ENCODE assay signal across 17 cellular contexts in genomic region chr9:114900937-114901802, GRCh38. TPM values are rescaled to one million over a fixed set of nuclear protein-coding genes. Genes with fewer than 3 reads are reported as not detected.
DNase-seq lines count a peak whose midpoint lies in the region.
"Had no signal": no experiment of that assay in that cellular context is flagged by ENCODE, and none has a peak within 500 bp of the region (broad histone marks: within the 10 kb centered on the region; RNA-seq: fewer than 3 reads in every experiment).

No MANE protein-coding gene starts in this region.

- H3K4me3 Mint-ChIP-seq in activated naive CD4-positive, alpha-beta T cell treated with anti-CD3 and anti-CD28 coated beads for 36 hours: no peak overlapping the region
- H3K4me3 Mint-ChIP-seq: WTC11 had no signal

- peak overlapping the region; percentile 67 for H3K27ac Mint-ChIP-seq in activated naive CD4-positive, alpha-beta T cell treated with anti-CD3 and anti-CD28 coated beads for 36 hours
- H3K27ac Mint-ChIP-seq: WTC11 had no signal

- H3K27me3 ChIP-seq in skeletal muscle satellite cell (ENCODE audit: control insufficient read depth, insufficient read depth, low read length): no peaks in the 10 kb centered on the region
- H3K27me3 ChIP-seq: uterus had no signal

- H3K9me3 ChIP-seq in skeletal muscle satellite cell (replicated peaks; ENCODE audit: low read length): no peaks in the 10 kb centered on the region
- H3K9me3 ChIP-seq: uterus had no signal

- H3K27me3 Mint-ChIP-seq in activated naive CD4-positive, alpha-beta T cell treated with anti-CD3 and anti-CD28 coated beads for 36 hours (ENCODE audit: low read depth): no peaks in the 10 kb centered on the region

- CTCF ChIA-PET in activated naive CD4-positive, alpha-beta T cell treated with anti-CD3 and anti-CD28 coated beads for 36 hours (lab: Charles Lee): interaction anchor here (0.7 to 3.3 kb wide), 7 partner anchors 9 to 221 kb away, joined by 3 to 22 read pairs (median 4); partner anchors contain the start of gene TEX48

- peaks cover 54% of the 10 kb centered on the region for H3K4me1 ChIP-seq in skeletal muscle satellite cell (ENCODE audit: control insufficient read depth, insufficient read depth, low read length)
- H3K4me1 ChIP-seq: uterus had no signal

- H3K9me3 Mint-ChIP-seq in activated naive CD4-positive, alpha-beta T cell treated with anti-CD3 and anti-CD28 coated beads for 36 hours: no peaks in the 10 kb centered on the region
- H3K9me3 Mint-ChIP-seq: WTC11 had no signal

- peaks cover 51% of the 10 kb centered on the region for H3K36me3 Mint-ChIP-seq in activated naive CD4-positive, alpha-beta T cell treated with anti-CD3 and anti-CD28 coated beads for 36 hours (ENCODE audit: low read depth)
- H3K36me3 Mint-ChIP-seq: WTC11 had no signal

- no peaks in the 10 kb centered on the region for H3K36me3 ChIP-seq in skeletal muscle satellite cell (ENCODE audit: insufficient read depth, low read length)
- H3K36me3 ChIP-seq: uterus had no signal

- peak overlapping the region; percentile 36 for H3K4me2 ChIP-seq in skeletal muscle satellite cell (ENCODE audit: low read length)

- intact Hi-C loops in activated naive CD4-positive, alpha-beta T cell treated with anti-CD3 and anti-CD28 coated beads for 36 hours (cut with micrococcal nuclease): loop anchor here (1.0 to 10.0 kb wide), 3 partner anchors 8 to 624 kb away; no protein-coding TSS in a partner anchor

- peaks cover 5% of the 10 kb centered on the region for H3K4me1 Mint-ChIP-seq in activated naive CD4-positive, alpha-beta T cell treated with anti-CD3 and anti-CD28 coated beads for 36 hours (ENCODE audit: low read depth)
- H3K4me1 Mint-ChIP-seq: WTC11 had no signal

- peak overlapping the region; percentile 26 for H3K9ac ChIP-seq in skeletal muscle satellite cell (ENCODE audit: low read depth, low read length)

- DNase-seq in activated naive CD4-positive, alpha-beta T cell treated with anti-CD3 and anti-CD28 coated beads for 36 hours: no peak
- DNase-seq in activated naive CD4-positive, alpha-beta T cell treated with anti-CD3 and anti-CD28 coated beads, Interleukin-2, amount 50 U/mL, for 16 hours: no peak
- DNase-seq in SW 1271 (lab: John Stamatoyannopoulos, UW): peak; percentile 38 to 39
- DNase-seq in dermis blood vessel endothelial cell: peak; percentile 43
- no peak for DNase-seq in GOT3 (lab: John Stamatoyannopoulos, UW)
- DNase-seq in NCI-H1436 (lab: John Stamatoyannopoulos, UW): no peak
- DNase-seq in NCI-H2107 treated with DMSO at 0.1 percent for 48 hours (lab: John Stamatoyannopoulos, UW; ENCODE audit: unreplicated experiment): no peak
- DNase-seq: activated naive CD4-positive, alpha-beta T cell treated with Interleukin-2 at 50 U/mL for 16 hours; DMS153; hippocampal formation; NCI-H1092; NCI-H524; SHP77 treated with DMSO at 0.1 percent for 48 hours; uterus had no signal

- H3K4me3 ChIP-seq in skeletal muscle satellite cell (ENCODE audit: low read length): no peak overlapping the region
- H3K4me3 ChIP-seq: lung, uterus had no signal

RNA-seq across cellular contexts. Expression of gene TNFSF8, which starts 29.2 kb away (rescaled TPM):
- 10 to 100 TPM; 25.9 to 26.4 TPM for total RNA-seq in activated naive CD4-positive, alpha-beta T cell treated with anti-CD3 and anti-CD28 coated beads for 36 hours
- not detected in 2 replicates for total RNA-seq in dermis blood vessel endothelial cell
- not detected in 2 replicates for total RNA-seq in skeletal muscle satellite cell (2012; rRNA removed)
- total RNA-seq: WTC11 had no signal

Comparison
In these comparisons a context has a peak if more than half of its experiments do, and no peak if none do; other contexts are left out.
1. DNase-seq: peak in SW 1271 (2 of 2) and dermis blood vessel endothelial cell (single experiment); none in activated naive CD4-positive, alpha-beta T cell treated with anti-CD3 and anti-CD28 coated beads for 36 hours (single experiment), activated naive CD4-positive, alpha-beta T cell treated with anti-CD3 and anti-CD28 coated beads, Interleukin-2, amount 50 U/mL, for 16 hours (single experiment), GOT3 (single experiment), NCI-H1436 (single experiment) and NCI-H2107 treated with DMSO at 0.1 percent for 48 hours (single experiment).
2. RNA of gene TNFSF8, which starts 29.2 kb away (total RNA-seq): 25.9 to 26.4 TPM in activated naive CD4-positive, alpha-beta T cell treated with anti-CD3 and anti-CD28 coated beads for 36 hours; not detected in dermis blood vessel endothelial cell; every median in the first group is over 10 times any median in the second.